ENCODE assay signal across 14 cellular contexts in genomic region chr11:395866-396265, GRCh38. TPM values are rescaled to one million over a fixed set of nuclear protein-coding genes. Genes with fewer than 3 reads are reported as not detected.
A peak's percentile ranks its signal among the peaks of the same experiment; 100 is the strongest.
DNase-seq lines count a peak whose midpoint lies in the region; ATAC-seq and TF ChIP-seq lines count a peak whose summit lies in the region.
"Had no signal": no experiment of that assay in that cellular context is flagged by ENCODE, and none has a peak within 500 bp of the region (broad histone marks: within the 10 kb centered on the region; RNA-seq: fewer than 3 reads in every experiment).

No MANE protein-coding gene starts in this region.

- no peaks in the 10 kb centered on the region for H3K27me3 Mint-ChIP-seq in T-helper 17 cell
- peaks cover 0 to 9% (median 0%) of the 10 kb centered on the region in 5 donors for H3K27me3 Mint-ChIP-seq in naive thymus-derived CD4-positive, alpha-beta T cell

- H3K36me3 ChIP-seq in mucosa of stomach (ENCODE audit: control insufficient read depth, insufficient read depth, low read length) = no peaks in the 10 kb centered on the region
- no peaks in the 10 kb centered on the region for H3K36me3 ChIP-seq in naive thymus-derived CD4-positive, alpha-beta T cell (ENCODE audit: control insufficient read depth in 2 of 3, insufficient read depth in 3 of 3, low read length in 3 of 3)

- peak overlapping the region; percentile 28 for H3K4me3 Mint-ChIP-seq in T-helper 17 cell
- peak overlapping the region in 3 of 10 donors; percentile 29 to 69 (median 32) for H3K4me3 Mint-ChIP-seq in naive thymus-derived CD4-positive, alpha-beta T cell

- DNase-seq in T-helper 17 cell (no peak), mesenteric fat pad (ENCODE audit: low spot score) (no peak)
- DNase-seq in stimulated activated CD4-positive, alpha-beta T cell treated with anti-CD3 and anti-CD28 coated beads, Interleukin-1b, Interleukin-23, amount 100 ng/mL, for 48 hours = no peak
- no peak for DNase-seq in naive thymus-derived CD4-positive, alpha-beta T cell
- DNase-seq: DMS79; effector CD4-positive, alpha-beta T cell; immature natural killer cell; KG1; NCI-H1417; NCI-H446 had no signal

- intact Hi-C loops in naive thymus-derived CD4-positive, alpha-beta T cell (cut with micrococcal nuclease) = no loop called here

- H3K4me3 ChIP-seq in mucosa of stomach (ENCODE audit: low read length) = peak overlapping the region; percentile 71
- H3K4me3 ChIP-seq in naive thymus-derived CD4-positive, alpha-beta T cell (ENCODE audit: low read length) = no peak overlapping the region

- H3K27ac ChIP-seq in C4-2B = peak overlapping the region; percentile 93
- H3K27ac ChIP-seq in naive thymus-derived CD4-positive, alpha-beta T cell (ENCODE audit: low read depth, low read length) = no peak overlapping the region

- POLR2A ChIA-PET in naive thymus-derived CD4-positive, alpha-beta T cell (lab: Charles Lee) = interaction anchor here (1.1 to 1.8 kb wide), 3 partner anchors 9 to 53 kb away, joined by 4 to 11 read pairs (median 4); partner anchors contain the start of gene SIGIRR

- peaks cover 28% of the 10 kb centered on the region for H3K4me1 ChIP-seq in mucosa of stomach (ENCODE audit: control insufficient read depth, insufficient read depth, low read length)
- H3K4me1 ChIP-seq in naive thymus-derived CD4-positive, alpha-beta T cell (ENCODE audit: control insufficient read depth in 2 of 2, insufficient read depth in 2 of 2, low read length in 2 of 2) = no peaks in the 10 kb centered on the region

- peak overlapping the region; percentile 91 for H3K9ac ChIP-seq in mucosa of stomach (ENCODE audit: low read length)

- H3K9me3 Mint-ChIP-seq in naive thymus-derived CD4-positive, alpha-beta T cell = peaks cover 0 to 2% (median 0%) of the 10 kb centered on the region in 11 donors
- H3K9me3 Mint-ChIP-seq: immature natural killer cell had no signal

- no peak overlapping the region for H3K27ac Mint-ChIP-seq in T-helper 17 cell
- H3K27ac Mint-ChIP-seq in naive thymus-derived CD4-positive, alpha-beta T cell = no peak overlapping the region
- H3K27ac Mint-ChIP-seq: immature natural killer cell had no signal

- H3K4me1 Mint-ChIP-seq in T-helper 17 cell = peaks cover 3% of the 10 kb centered on the region
- H3K4me1 Mint-ChIP-seq in naive thymus-derived CD4-positive, alpha-beta T cell = peaks cover 0 to 11% (median 0%) of the 10 kb centered on the region in 7 donors

- TF ChIP-seq CTCF in C4-2B (conservative IDR thresholded peaks at IDR 0.05) = no peak

- no peaks in the 10 kb centered on the region for H3K36me3 Mint-ChIP-seq in T-helper 17 cell (ENCODE audit: low read depth)
- no peaks in the 10 kb centered on the region for H3K36me3 Mint-ChIP-seq in naive thymus-derived CD4-positive, alpha-beta T cell
- H3K36me3 Mint-ChIP-seq: immature natural killer cell had no signal

- CTCF ChIA-PET in naive thymus-derived CD4-positive, alpha-beta T cell (lab: Charles Lee) = interaction anchor here (1.2 to 1.5 kb wide), 2 partner anchors 11 to 91 kb away, joined by 3 to 4 read pairs; no protein-coding TSS in a partner anchor

- H3K27me3 ChIP-seq in mucosa of stomach (ENCODE audit: control insufficient read depth, insufficient read depth, low read length) = no peaks in the 10 kb centered on the region
- H3K27me3 ChIP-seq in naive thymus-derived CD4-positive, alpha-beta T cell (ENCODE audit: control insufficient read depth in 2 of 2, insufficient read depth in 2 of 2, low read length in 2 of 2) = no peaks in the 10 kb centered on the region

- H3K9me3 ChIP-seq in T-helper 17 cell (ENCODE audit: control insufficient read depth, low read length, poor library complexity, severe bottlenecking) (no peaks in the 10 kb centered on the region), mucosa of stomach (ENCODE audit: control insufficient read depth, low read length) (no peaks in the 10 kb centered on the region)
- no peaks in the 10 kb centered on the region for H3K9me3 ChIP-seq in naive thymus-derived CD4-positive, alpha-beta T cell (ENCODE audit: control insufficient read depth in 2 of 3, low read length in 3 of 3)

- ATAC-seq in T-helper 17 cell = no peak
- ATAC-seq in naive thymus-derived CD4-positive, alpha-beta T cell = no peak

RNA-seq across cellular contexts. Expression of gene PKP3, which starts 1.9 kb away (rescaled TPM):
- total RNA-seq in T-helper 17 cell = not detected
- total RNA-seq in mesenteric fat pad = 1.2 TPM
- not detected for total RNA-seq in naive thymus-derived CD4-positive, alpha-beta T cell
- polyA plus RNA-seq in naive thymus-derived CD4-positive, alpha-beta T cell = not detected
- total RNA-seq: frontal cortex, mononuclear cell had no signal

RNA-seq across cellular contexts. Expression of gene SIGIRR, which starts 18.9 kb away (rescaled TPM):
- 100 to 1,000 TPM; 353 to 409 TPM for total RNA-seq in T-helper 17 cell
- total RNA-seq in mesenteric fat pad = 25.3 TPM
- total RNA-seq in naive thymus-derived CD4-positive, alpha-beta T cell = 100 to 1,000 TPM; 210 to 497 (median 392) TPM
- polyA plus RNA-seq in naive thymus-derived CD4-positive, alpha-beta T cell = 100 to 1,000 TPM; 223 to 305 TPM

RNA-seq across cellular contexts. Expression of gene B4GALNT4, which starts 26.6 kb away (rescaled TPM):
- total RNA-seq in T-helper 17 cell (1 to 10 TPM; 6.0 to 8.6 TPM), mesenteric fat pad (not detected)
- 10 to 100 TPM in 2 of 5 experiments, 1 to 10 TPM in 3; 1.2 to 11.8 (median 3.5) TPM for total RNA-seq in naive thymus-derived CD4-positive, alpha-beta T cell
- polyA plus RNA-seq in naive thymus-derived CD4-positive, alpha-beta T cell = under 1 TPM in 1 of 2 donors, not detected in 1; 0.14 TPM

RNA-seq across cellular contexts. Expression of gene ANO9, which starts 45.9 kb away (rescaled TPM):
- total RNA-seq in T-helper 17 cell = 100 to 1,000 TPM; 131 to 165 TPM
- total RNA-seq in mesenteric fat pad = 1.2 TPM
- total RNA-seq in naive thymus-derived CD4-positive, alpha-beta T cell = 100 to 1,000 TPM in 1 of 5 experiments, 10 to 100 TPM in 4; 85.2 to 107 (median 94.0) TPM
- polyA plus RNA-seq in naive thymus-derived CD4-positive, alpha-beta T cell = 1 to 10 TPM; 9.0 to 9.7 TPM
- total RNA-seq: frontal cortex had no signal

RNA-seq across cellular contexts. Expression of gene PTDSS2, which starts 54.2 kb away (rescaled TPM):
- total RNA-seq in T-helper 17 cell (10 to 100 TPM; 21.8 to 24.5 TPM), mesenteric fat pad (26.9 TPM)
- 10 to 100 TPM; 19.3 to 27.7 (median 23.4) TPM for total RNA-seq in naive thymus-derived CD4-positive, alpha-beta T cell
- 1 to 10 TPM; 9.0 to 9.9 TPM for polyA plus RNA-seq in naive thymus-derived CD4-positive, alpha-beta T cell
